9 cellular contexts compared by ENCODE assay signal in the genomic region with DNA sequence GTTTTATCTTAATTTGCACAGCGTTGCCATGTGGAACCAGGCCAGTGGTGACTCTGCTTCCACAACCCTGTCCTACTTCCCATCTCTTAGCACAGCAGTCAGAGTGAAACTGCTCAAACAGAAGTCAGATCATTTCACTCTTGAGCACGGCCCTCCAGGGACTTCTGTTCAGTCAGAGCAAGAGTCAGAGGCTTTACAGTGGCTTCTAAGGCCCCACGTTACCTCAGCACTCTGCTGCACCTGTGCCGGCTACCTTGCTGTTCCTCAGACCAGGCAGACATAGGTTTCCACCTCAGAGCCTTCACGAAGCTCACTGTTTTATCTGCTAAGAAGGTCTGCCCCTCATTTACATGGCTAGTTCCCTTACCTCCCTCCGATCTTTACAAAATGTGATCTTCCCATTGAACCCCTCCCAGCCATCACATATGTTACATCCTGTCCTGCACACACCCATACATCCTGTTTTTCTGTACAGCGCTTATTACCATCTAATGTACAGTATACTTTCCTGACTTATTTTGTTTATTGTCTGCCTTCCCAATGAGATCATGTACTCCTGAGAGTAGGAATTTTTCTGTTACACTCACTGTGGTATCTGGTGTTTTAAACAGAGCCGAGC.
A peak's percentile ranks its signal among the peaks of the same experiment; 100 is the strongest.
DNase-seq lines count a peak whose midpoint lies in the region; ATAC-seq and TF ChIP-seq lines count a peak whose summit lies in the region.
"Had no signal": no experiment of that assay in that cellular context is flagged by ENCODE, and none has a peak within 500 bp of the region (broad histone marks: within the 10 kb centered on the region; RNA-seq: fewer than 3 reads in every experiment).

No MANE protein-coding gene starts in this region.

- H3K27ac ChIP-seq in RWPE1 = no peak overlapping the region
- H3K27ac ChIP-seq: thoracic aorta had no signal

- H3K36me3 Mint-ChIP-seq in dendritic cell treated with granulocyte-macrophage colony-stimulating factor and Interleukin-4, amounts not matched to agents 40 ng/mL and 50 ng/mL, for 4 days (ENCODE audit: low read depth) = peaks cover 96% of the 10 kb centered on the region
- H3K36me3 Mint-ChIP-seq in nephron progenitor cell (ENCODE audit: low read depth) = peaks cover 52% of the 10 kb centered on the region

- peak overlapping the region; percentile 48 for H3K4me3 Mint-ChIP-seq in dendritic cell treated with granulocyte-macrophage colony-stimulating factor and Interleukin-4, amounts not matched to agents 40 ng/mL and 50 ng/mL, for 4 days
- H3K4me3 Mint-ChIP-seq in nephron progenitor cell = no peak overlapping the region

- no peaks in the 10 kb centered on the region for H3K9me3 Mint-ChIP-seq in dendritic cell treated with granulocyte-macrophage colony-stimulating factor and Interleukin-4, amounts not matched to agents 40 ng/mL and 50 ng/mL, for 4 days
- H3K9me3 Mint-ChIP-seq in nephron progenitor cell = no peaks in the 10 kb centered on the region

- intact Hi-C loops in dendritic cell treated with granulocyte-macrophage colony-stimulating factor and Interleukin-4, amounts not matched to agents 40 ng/mL and 50 ng/mL, for 4 days (cut with micrococcal nuclease) = loop anchor here (5.0 kb wide), 1 partner anchor 36 kb away; no protein-coding TSS in a partner anchor

- H3K27ac Mint-ChIP-seq in dendritic cell treated with granulocyte-macrophage colony-stimulating factor and Interleukin-4, amounts not matched to agents 40 ng/mL and 50 ng/mL, for 4 days = peak overlapping the region; percentile 89
- H3K27ac Mint-ChIP-seq in nephron progenitor cell = no peak overlapping the region

- CTCF ChIA-PET in GM10248 (lab: Yijun Ruan, JAX) = interaction anchor here (0.7 to 2.1 kb wide), 8 partner anchors 17 to 64 kb away, joined by 3 to 6 read pairs (median 3); a partner anchor contains a TSS
- CTCF ChIA-PET in RWPE1 (lab: Yijun Ruan, JAX) = no interaction called here

- H3K27me3 Mint-ChIP-seq in dendritic cell treated with granulocyte-macrophage colony-stimulating factor and Interleukin-4, amounts not matched to agents 40 ng/mL and 50 ng/mL, for 4 days = no peaks in the 10 kb centered on the region
- no peaks in the 10 kb centered on the region for H3K27me3 Mint-ChIP-seq in nephron progenitor cell (ENCODE audit: low read depth, poor library complexity)

- no peak for TF ChIP-seq CTCF in GM10248 (IDR thresholded peaks at IDR 0.05; ENCODE audit: control extremely low read depth, extremely low read depth, low read depth, missing control alignments)
- TF ChIP-seq CTCF in nephron progenitor cell (IDR thresholded peaks at IDR 0.05) = no peak
- no peak for TF ChIP-seq CTCF in RWPE1 (conservative IDR thresholded peaks at IDR 0.05; ENCODE audit: low read depth)

- DNase-seq in GM10248 (ENCODE audit: extremely low spot score) (peak; percentile 79), NCI-H524 treated with DMSO at 0.1 percent for 48 hours (lab: John Stamatoyannopoulos, UW) (no peak), nephron progenitor cell (no peak), RWPE1 (ENCODE audit: low spot score) (no peak)
- no peak for DNase-seq in effector CD4-positive, alpha-beta T cell

- ATAC-seq in GM19467 (IDR thresholded peaks at IDR 0.05; ENCODE audit: unreplicated experiment) (peak; percentile 99), HG03457 (IDR thresholded peaks at IDR 0.05; ENCODE audit: unreplicated experiment) (peak; percentile 98)

- POLR2A ChIA-PET in GM10248 (lab: Yijun Ruan, JAX) = no interaction called here
- POLR2A ChIA-PET in RWPE1 (lab: Yijun Ruan, JAX; ENCODE audit: low non-redundant PET) = no interaction called here

- peaks cover 27% of the 10 kb centered on the region for H3K4me1 Mint-ChIP-seq in dendritic cell treated with granulocyte-macrophage colony-stimulating factor and Interleukin-4, amounts not matched to agents 40 ng/mL and 50 ng/mL, for 4 days (ENCODE audit: low read depth)
- no peaks in the 10 kb centered on the region for H3K4me1 Mint-ChIP-seq in nephron progenitor cell
